In the genomic region with DNA sequence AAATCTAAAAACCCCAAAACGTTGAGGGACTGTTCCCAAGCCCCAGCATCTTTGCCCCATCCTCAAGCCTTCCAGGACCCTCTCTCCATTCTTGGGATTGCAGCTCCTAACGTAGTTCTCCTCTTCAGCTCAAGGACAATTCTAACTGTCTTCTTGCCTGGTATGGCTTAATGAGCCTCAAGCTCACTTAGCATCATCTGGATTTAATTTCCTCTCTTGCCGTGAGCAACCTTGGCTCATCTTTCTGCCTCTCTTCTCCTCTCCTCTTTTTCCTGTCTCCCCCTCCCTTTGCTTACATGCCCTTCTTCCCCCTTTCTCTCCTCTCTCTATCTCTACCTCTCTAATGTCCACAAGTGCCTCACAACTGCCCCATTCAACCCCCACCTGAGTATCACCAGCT, we compare ENCODE assay signal across 35 cellular contexts. TPM values are rescaled to one million over a fixed set of nuclear protein-coding genes. Genes with fewer than 3 reads are reported as not detected.
A peak's percentile ranks its signal among the peaks of the same experiment; 100 is the strongest.
DNase-seq lines count a peak whose midpoint lies in the region; ATAC-seq and TF ChIP-seq lines count a peak whose summit lies in the region.
"Had no signal": no experiment of that assay in that cellular context is flagged by ENCODE, and none has a peak within 500 bp of the region (broad histone marks: within the 10 kb centered on the region; RNA-seq: fewer than 3 reads in every experiment).

No MANE protein-coding gene starts in this region.

- peak; percentile 38 for DNase-seq in activated CD4-positive, alpha-beta T cell treated with anti-CD3 and anti-CD28 coated beads, Interleukin-2, amount 10 ng/mL, durations not matched to agents 24 days and 14 days
- no peak for DNase-seq in activated CD4-positive, alpha-beta T cell treated with anti-CD3 and anti-CD28 coated beads for 1 hour
- DNase-seq in adipocyte (ENCODE audit: low read depth) (peak; percentile 39), mesothelial cell of epicardium (ENCODE audit: low spot score in 2 of 2, unreplicated experiment in 2 of 2) (no peak), NCI-H1436 (lab: John Stamatoyannopoulos, UW) (no peak), brain microvascular endothelial cell (no peak), endodermal cell (no peak)
- DNase-seq: 8988T; activated CD8-positive, alpha-beta memory T cell treated with anti-CD3 and anti-CD28 coated beads, Interleukin-2, amount 50 U/mL, for 48 hours; activated CD8-positive, alpha-beta T cell treated with anti-CD3 and anti-CD28 coated beads for 36 hours; activated naive CD4-positive, alpha-beta T cell treated with anti-CD3 and anti-CD28 coated beads for 36 hours; adrenal gland; CD8-positive, alpha-beta T cell; cerebellar nuclear complex; H9; head of caudate nucleus; islet precursor cell; KBM-7; left lung; mesenchymal stem cell; NCI-H1092 treated with DMSO at 0.1 percent for 48 hours; NCI-H187 treated with DMSO at 0.1 percent for 48 hours; NCI-H2171; NCI-H510A; psoas muscle; sigmoid colon; stimulated activated CD4-positive, alpha-beta T cell treated with anti-CD3 and anti-CD28 coated beads, Interleukin-4, amount 100 ng/mL, for 4 hours; T-helper 17 cell had no signal

- H3K27me3 ChIP-seq in adipocyte (replicated peaks; ENCODE audit: control insufficient read depth, insufficient read depth, low read length): no peaks in the 10 kb centered on the region
- H3K27me3 ChIP-seq in brain microvascular endothelial cell (replicated peaks): no peaks in the 10 kb centered on the region
- H3K27me3 ChIP-seq in endodermal cell (ENCODE audit: control insufficient read depth, insufficient read depth, low read length, poor library complexity, severe bottlenecking): peaks cover 34% of the 10 kb centered on the region
- H3K27me3 ChIP-seq: adrenal gland, left lung, sigmoid colon, tibial nerve had no signal

- H3K4me1 ChIP-seq in adipocyte (ENCODE audit: control insufficient read depth, insufficient read depth, low read length): no peaks in the 10 kb centered on the region
- H3K4me1 ChIP-seq in endodermal cell (ENCODE audit: control insufficient read depth, insufficient read depth, low read length): peaks cover 3% of the 10 kb centered on the region
- H3K4me1 ChIP-seq: adrenal gland, psoas muscle, sigmoid colon had no signal

- no peak overlapping the region for H3K27ac ChIP-seq in brain microvascular endothelial cell
- H3K27ac ChIP-seq in endodermal cell (ENCODE audit: low read depth, low read length): no peak overlapping the region
- H3K27ac ChIP-seq: adrenal gland, HL-60, left lung, psoas muscle had no signal

- H3K36me3 ChIP-seq in adipocyte (ENCODE audit: control insufficient read depth, insufficient read depth, low read length, severe bottlenecking) (no peaks in the 10 kb centered on the region), brain microvascular endothelial cell (replicated peaks) (no peaks in the 10 kb centered on the region), endodermal cell (ENCODE audit: control insufficient read depth, insufficient read depth, low read length) (no peaks in the 10 kb centered on the region)
- H3K36me3 ChIP-seq: adrenal gland, left lung, sigmoid colon, tibial nerve had no signal

- H3K4me3 Mint-ChIP-seq in activated CD4-positive, alpha-beta T cell treated with anti-CD3 and anti-CD28 coated beads, Interleukin-2, amount 10 ng/mL, durations not matched to agents 24 days and 14 days: no peak overlapping the region
- H3K4me3 Mint-ChIP-seq in mesothelial cell of epicardium: no peak overlapping the region
- no peak overlapping the region for H3K4me3 Mint-ChIP-seq in endodermal cell
- H3K4me3 Mint-ChIP-seq: activated CD8-positive, alpha-beta T cell treated with anti-CD3 and anti-CD28 coated beads for 36 hours; activated naive CD4-positive, alpha-beta T cell treated with anti-CD3 and anti-CD28 coated beads for 36 hours; activated T-helper 1 cell treated with anti-CD3 and anti-CD28 coated beads, Interleukin-12 subunit alpha, Interleukin-12 subunit beta, Interleukin-2, Interleukin-4 antibody, amounts not matched to agents 30 ng/mL and 10 ng/mL and 1 ng/mL, durations not matched to agents 14 hours and 24 hours and 36 hours; CD8-positive, alpha-beta T cell; T-helper 17 cell had no signal

- in situ Hi-C loops in brain microvascular endothelial cell (cut with HindIII; ENCODE audit: low pct_ligation_motif_present, low sequenced_read_pairs): no loop called here

- intact Hi-C loops in activated CD4-positive, alpha-beta T cell treated with anti-CD3 and anti-CD28 coated beads, Interleukin-2, amount 10 ng/mL, durations not matched to agents 24 days and 14 days (cut with micrococcal nuclease): no loop called here

- no peaks in the 10 kb centered on the region for H3K4me1 Mint-ChIP-seq in activated CD4-positive, alpha-beta T cell treated with anti-CD3 and anti-CD28 coated beads, Interleukin-2, amount 10 ng/mL, durations not matched to agents 24 days and 14 days
- H3K4me1 Mint-ChIP-seq in mesothelial cell of epicardium: peaks cover 12% of the 10 kb centered on the region
- H3K4me1 Mint-ChIP-seq in endodermal cell: peaks cover 6% of the 10 kb centered on the region
- H3K4me1 Mint-ChIP-seq: T-helper 17 cell had no signal

- no peak overlapping the region for H3K9ac ChIP-seq in adipocyte (ENCODE audit: low read length)
- H3K9ac ChIP-seq in endodermal cell (ENCODE audit: extremely low read depth, low read length, poor library complexity, severe bottlenecking): no peak overlapping the region

- H3K27ac Mint-ChIP-seq in activated CD4-positive, alpha-beta T cell treated with anti-CD3 and anti-CD28 coated beads, Interleukin-2, amount 10 ng/mL, durations not matched to agents 24 days and 14 days: no peak overlapping the region
- peak overlapping the region; percentile 70 for H3K27ac Mint-ChIP-seq in mesothelial cell of epicardium
- H3K27ac Mint-ChIP-seq in endodermal cell: no peak overlapping the region
- H3K27ac Mint-ChIP-seq: activated CD8-positive, alpha-beta T cell treated with anti-CD3 and anti-CD28 coated beads for 36 hours; activated naive CD4-positive, alpha-beta T cell treated with anti-CD3 and anti-CD28 coated beads for 36 hours; activated T-helper 1 cell treated with anti-CD3 and anti-CD28 coated beads, Interleukin-12 subunit alpha, Interleukin-12 subunit beta, Interleukin-2, Interleukin-4 antibody, amounts not matched to agents 30 ng/mL and 10 ng/mL and 1 ng/mL, durations not matched to agents 14 hours and 24 hours and 36 hours; CD8-positive, alpha-beta T cell; T-helper 17 cell had no signal

- no peaks in the 10 kb centered on the region for H3K36me3 Mint-ChIP-seq in activated CD4-positive, alpha-beta T cell treated with anti-CD3 and anti-CD28 coated beads, Interleukin-2, amount 10 ng/mL, durations not matched to agents 24 days and 14 days (ENCODE audit: low read depth)
- no peaks in the 10 kb centered on the region for H3K36me3 Mint-ChIP-seq in mesothelial cell of epicardium
- peaks cover 2% of the 10 kb centered on the region for H3K36me3 Mint-ChIP-seq in endodermal cell (ENCODE audit: low read depth)
- H3K36me3 Mint-ChIP-seq: CD8-positive, alpha-beta T cell had no signal

- H3K27me3 Mint-ChIP-seq in activated CD4-positive, alpha-beta T cell treated with anti-CD3 and anti-CD28 coated beads, Interleukin-2, amount 10 ng/mL, durations not matched to agents 24 days and 14 days: peaks cover 4% of the 10 kb centered on the region
- no peaks in the 10 kb centered on the region for H3K27me3 Mint-ChIP-seq in mesothelial cell of epicardium (ENCODE audit: low read depth)
- H3K27me3 Mint-ChIP-seq in endodermal cell (ENCODE audit: insufficient read depth): no peaks in the 10 kb centered on the region
- H3K27me3 Mint-ChIP-seq: activated CD8-positive, alpha-beta T cell treated with anti-CD3 and anti-CD28 coated beads for 36 hours had no signal

- H3K9me3 ChIP-seq in adipocyte (ENCODE audit: control insufficient read depth, low read length): no peaks in the 10 kb centered on the region
- H3K9me3 ChIP-seq in endodermal cell (ENCODE audit: control insufficient read depth, low read length): no peaks in the 10 kb centered on the region
- H3K9me3 ChIP-seq: adrenal gland, left lung, psoas muscle had no signal

- no peaks in the 10 kb centered on the region for H3K9me3 Mint-ChIP-seq in activated CD4-positive, alpha-beta T cell treated with anti-CD3 and anti-CD28 coated beads, Interleukin-2, amount 10 ng/mL, durations not matched to agents 24 days and 14 days
- H3K9me3 Mint-ChIP-seq in mesothelial cell of epicardium (peaks cover 7% of the 10 kb centered on the region), endodermal cell (peaks cover 9% of the 10 kb centered on the region)
- H3K9me3 Mint-ChIP-seq: activated naive CD4-positive, alpha-beta T cell treated with anti-CD3 and anti-CD28 coated beads for 36 hours; activated T-helper 1 cell treated with anti-CD3 and anti-CD28 coated beads, Interleukin-12 subunit alpha, Interleukin-12 subunit beta, Interleukin-2, Interleukin-4 antibody, amounts not matched to agents 30 ng/mL and 10 ng/mL and 1 ng/mL, durations not matched to agents 14 hours and 24 hours and 36 hours; CD8-positive, alpha-beta T cell had no signal

- H3K4me3 ChIP-seq in adipocyte (ENCODE audit: low read length) (no peak overlapping the region), brain microvascular endothelial cell (ENCODE audit: low read depth, low read length) (no peak overlapping the region), endodermal cell (ENCODE audit: low read length) (no peak overlapping the region)
- H3K4me3 ChIP-seq: adrenal gland, left lung, psoas muscle, sigmoid colon had no signal

- no peak for ATAC-seq in HG03571 (IDR thresholded peaks at IDR 0.05; ENCODE audit: unreplicated experiment)
- ATAC-seq: activated CD8-positive, alpha-beta T cell treated with anti-CD3 and anti-CD28 coated beads for 36 hours; CD8-positive, alpha-beta T cell; psoas muscle; T-helper 17 cell had no signal

- TF ChIP-seq CTCF in mesothelial cell of epicardium (IDR thresholded peaks at IDR 0.05; ENCODE audit: unreplicated experiment) (no peak), brain microvascular endothelial cell (IDR thresholded peaks at IDR 0.05; ENCODE audit: low read depth, low read length, missing control alignments) (no peak), endodermal cell (conservative IDR thresholded peaks at IDR 0.05) (no peak)

- 82 to 93% methylated on average over 2 to 3 of the region's 3 CpGs for WGBS in endodermal cell (ENCODE audit: insufficient coverage in 1 of 2, insufficient read length in 1 of 2), 2 experiments

RNA-seq across cellular contexts. Expression of a gene that starts 44.2 kb away (rescaled TPM):
- not detected in 2 replicates for total RNA-seq in activated CD4-positive, alpha-beta T cell treated with anti-CD3 and anti-CD28 coated beads, Interleukin-2, amount 10 ng/mL, durations not matched to agents 24 days and 14 days
- total RNA-seq in mesothelial cell of epicardium: 0.09 to 0.38 TPM (median 0.20 TPM) in 3 replicates
- total RNA-seq in endodermal cell: under 1 TPM; 0.09 to 0.69 TPM
- polyA plus RNA-seq in endodermal cell (2013, experiment 1 of 2): 0.68 TPM
- polyA plus RNA-seq in endodermal cell (2013, experiment 2 of 2): 0.54 TPM
- total RNA-seq: activated CD8-positive, alpha-beta T cell treated with anti-CD3 and anti-CD28 coated beads for 36 hours; activated naive CD4-positive, alpha-beta T cell treated with anti-CD3 and anti-CD28 coated beads for 36 hours; activated T-helper 1 cell treated with anti-CD3 and anti-CD28 coated beads, Interleukin-12 subunit alpha, Interleukin-12 subunit beta, Interleukin-2, Interleukin-4 antibody, amounts not matched to agents 30 ng/mL and 10 ng/mL and 1 ng/mL, durations not matched to agents 14 hours and 24 hours and 36 hours; dermis microvascular lymphatic vessel endothelial cell; endothelial cell of umbilical vein; myocyte; T-helper 17 cell had no signal
- polyA plus RNA-seq: endothelial cell of umbilical vein had no signal

Comparison
In these comparisons a context has a peak if more than half of its experiments do, and no peak if none do; other contexts are left out.
1. DNase-seq: peak in activated CD4-positive, alpha-beta T cell treated with anti-CD3 and anti-CD28 coated beads, Interleukin-2, amount 10 ng/mL, durations not matched to agents 24 days and 14 days (single experiment) and adipocyte (single experiment); none in activated CD4-positive, alpha-beta T cell treated with anti-CD3 and anti-CD28 coated beads for 1 hour (single experiment), mesothelial cell of epicardium (0 of 2), NCI-H1436 (single experiment), brain microvascular endothelial cell (single experiment) and endodermal cell (single experiment).